In the genomic region with DNA sequence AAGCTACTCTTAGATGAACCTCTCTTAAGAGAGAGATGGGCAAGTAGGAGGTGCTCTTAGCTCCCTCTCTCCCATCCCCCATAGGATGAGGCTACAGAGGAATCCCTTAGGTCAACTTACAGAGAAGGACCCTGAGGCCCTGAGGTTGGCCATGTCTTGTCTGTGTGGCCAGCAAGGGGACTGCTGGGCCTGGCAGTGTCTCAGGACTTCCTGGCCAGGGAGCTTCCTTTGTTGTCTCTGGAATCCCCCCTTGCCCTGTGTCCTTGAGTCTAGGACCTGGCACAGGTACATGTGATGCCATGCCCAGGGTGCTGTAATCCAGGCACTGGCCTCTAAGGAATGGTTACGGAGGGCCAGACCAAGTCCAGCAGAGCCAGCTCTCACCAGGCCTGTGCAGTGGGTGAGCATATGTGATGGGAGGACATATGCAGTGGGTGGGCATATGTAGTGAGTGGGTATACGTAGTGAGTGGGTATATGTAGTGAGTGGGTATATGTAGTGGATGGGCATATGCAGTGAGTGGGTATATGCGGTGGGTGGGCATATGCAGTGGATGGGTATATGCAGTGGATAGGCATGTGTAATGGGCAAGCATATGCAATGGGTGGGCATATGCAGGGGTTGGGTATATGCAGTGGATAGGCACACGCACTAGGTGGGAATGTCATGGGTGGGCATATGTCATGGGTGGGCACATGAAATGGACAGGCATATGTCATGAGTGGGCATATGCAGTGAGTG, we compare ENCODE assay signal across 1 cellular context.
TF ChIP-seq lines count a peak whose summit lies in the region.

No MANE protein-coding gene starts in this region.

TF ChIP-seq in HepG2, 621 proteins besides CTCF, POLR2A, EP300 and RAD21 (continued from another document and continues in another):
- TF ChIP-seq, protein P1, sequence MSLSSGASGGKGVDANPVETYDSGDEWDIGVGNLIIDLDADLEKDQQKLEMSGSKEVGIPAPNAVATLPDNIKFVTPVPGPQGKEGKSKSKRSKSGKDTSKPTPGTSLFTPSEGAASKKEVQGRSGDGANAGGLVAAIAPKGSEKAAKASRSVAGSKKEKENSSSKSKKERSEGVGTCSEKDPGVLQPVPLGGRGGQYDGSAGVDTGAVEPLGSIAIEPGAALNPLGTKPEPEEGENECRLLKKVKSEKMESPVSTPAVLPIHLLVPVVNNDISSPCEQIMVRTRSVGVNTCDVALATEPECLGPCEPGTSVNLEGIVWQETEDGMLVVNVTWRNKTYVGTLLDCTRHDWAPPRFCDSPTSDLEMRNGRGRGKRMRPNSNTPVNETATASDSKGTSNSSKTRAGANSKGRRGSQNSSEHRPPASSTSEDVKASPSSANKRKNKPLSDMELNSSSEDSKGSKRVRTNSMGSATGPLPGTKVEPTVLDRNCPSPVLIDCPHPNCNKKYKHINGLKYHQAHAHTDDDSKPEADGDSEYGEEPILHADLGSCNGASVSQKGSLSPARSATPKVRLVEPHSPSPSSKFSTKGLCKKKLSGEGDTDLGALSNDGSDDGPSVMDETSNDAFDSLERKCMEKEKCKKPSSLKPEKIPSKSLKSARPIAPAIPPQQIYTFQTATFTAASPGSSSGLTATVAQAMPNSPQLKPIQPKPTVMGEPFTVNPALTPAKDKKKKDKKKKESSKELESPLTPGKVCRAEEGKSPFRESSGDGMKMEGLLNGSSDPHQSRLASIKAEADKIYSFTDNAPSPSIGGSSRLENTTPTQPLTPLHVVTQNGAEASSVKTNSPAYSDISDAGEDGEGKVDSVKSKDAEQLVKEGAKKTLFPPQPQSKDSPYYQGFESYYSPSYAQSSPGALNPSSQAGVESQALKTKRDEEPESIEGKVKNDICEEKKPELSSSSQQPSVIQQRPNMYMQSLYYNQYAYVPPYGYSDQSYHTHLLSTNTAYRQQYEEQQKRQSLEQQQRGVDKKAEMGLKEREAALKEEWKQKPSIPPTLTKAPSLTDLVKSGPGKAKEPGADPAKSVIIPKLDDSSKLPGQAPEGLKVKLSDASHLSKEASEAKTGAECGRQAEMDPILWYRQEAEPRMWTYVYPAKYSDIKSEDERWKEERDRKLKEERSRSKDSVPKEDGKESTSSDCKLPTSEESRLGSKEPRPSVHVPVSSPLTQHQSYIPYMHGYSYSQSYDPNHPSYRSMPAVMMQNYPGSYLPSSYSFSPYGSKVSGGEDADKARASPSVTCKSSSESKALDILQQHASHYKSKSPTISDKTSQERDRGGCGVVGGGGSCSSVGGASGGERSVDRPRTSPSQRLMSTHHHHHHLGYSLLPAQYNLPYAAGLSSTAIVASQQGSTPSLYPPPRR (CRISPR knock-in tag; IDR thresholded peaks at IDR 0.05; ENCODE audit: borderline replicate concordance): no peak
- TF ChIP-seq, protein P2, sequence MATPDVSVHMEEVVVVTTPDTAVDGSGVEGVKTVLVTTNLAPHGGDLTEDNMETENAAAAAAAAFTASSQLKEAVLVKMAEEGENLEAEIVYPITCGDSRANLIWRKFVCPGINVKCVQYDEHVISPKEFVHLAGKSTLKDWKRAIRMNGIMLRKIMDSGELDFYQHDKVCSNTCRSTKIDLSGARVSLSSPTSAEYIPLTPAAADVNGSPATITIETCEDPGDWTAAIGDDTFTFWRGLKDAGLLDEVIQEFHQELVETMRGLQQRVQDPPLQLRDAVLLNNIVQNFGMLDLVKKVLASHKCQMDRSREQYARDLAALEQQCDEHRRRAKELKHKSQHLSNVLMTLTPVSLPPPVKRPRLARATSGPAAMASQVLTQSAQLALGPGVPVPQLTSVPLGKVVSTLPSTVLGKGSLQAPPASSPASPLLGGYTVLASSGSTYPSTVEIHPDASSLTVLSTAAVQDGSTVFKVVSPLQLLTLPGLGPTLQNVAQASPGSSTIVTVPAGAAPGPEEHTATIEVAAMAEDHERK (CRISPR knock-in tag; IDR thresholded peaks at IDR 0.05; ENCODE audit: low read depth): no peak
- TF ChIP-seq LCORL (IDR thresholded peaks at IDR 0.05): no peak
- no peak for TF ChIP-seq LCORL (CRISPR knock-in tag; IDR thresholded peaks at IDR 0.05)
- TF ChIP-seq, protein P3, sequence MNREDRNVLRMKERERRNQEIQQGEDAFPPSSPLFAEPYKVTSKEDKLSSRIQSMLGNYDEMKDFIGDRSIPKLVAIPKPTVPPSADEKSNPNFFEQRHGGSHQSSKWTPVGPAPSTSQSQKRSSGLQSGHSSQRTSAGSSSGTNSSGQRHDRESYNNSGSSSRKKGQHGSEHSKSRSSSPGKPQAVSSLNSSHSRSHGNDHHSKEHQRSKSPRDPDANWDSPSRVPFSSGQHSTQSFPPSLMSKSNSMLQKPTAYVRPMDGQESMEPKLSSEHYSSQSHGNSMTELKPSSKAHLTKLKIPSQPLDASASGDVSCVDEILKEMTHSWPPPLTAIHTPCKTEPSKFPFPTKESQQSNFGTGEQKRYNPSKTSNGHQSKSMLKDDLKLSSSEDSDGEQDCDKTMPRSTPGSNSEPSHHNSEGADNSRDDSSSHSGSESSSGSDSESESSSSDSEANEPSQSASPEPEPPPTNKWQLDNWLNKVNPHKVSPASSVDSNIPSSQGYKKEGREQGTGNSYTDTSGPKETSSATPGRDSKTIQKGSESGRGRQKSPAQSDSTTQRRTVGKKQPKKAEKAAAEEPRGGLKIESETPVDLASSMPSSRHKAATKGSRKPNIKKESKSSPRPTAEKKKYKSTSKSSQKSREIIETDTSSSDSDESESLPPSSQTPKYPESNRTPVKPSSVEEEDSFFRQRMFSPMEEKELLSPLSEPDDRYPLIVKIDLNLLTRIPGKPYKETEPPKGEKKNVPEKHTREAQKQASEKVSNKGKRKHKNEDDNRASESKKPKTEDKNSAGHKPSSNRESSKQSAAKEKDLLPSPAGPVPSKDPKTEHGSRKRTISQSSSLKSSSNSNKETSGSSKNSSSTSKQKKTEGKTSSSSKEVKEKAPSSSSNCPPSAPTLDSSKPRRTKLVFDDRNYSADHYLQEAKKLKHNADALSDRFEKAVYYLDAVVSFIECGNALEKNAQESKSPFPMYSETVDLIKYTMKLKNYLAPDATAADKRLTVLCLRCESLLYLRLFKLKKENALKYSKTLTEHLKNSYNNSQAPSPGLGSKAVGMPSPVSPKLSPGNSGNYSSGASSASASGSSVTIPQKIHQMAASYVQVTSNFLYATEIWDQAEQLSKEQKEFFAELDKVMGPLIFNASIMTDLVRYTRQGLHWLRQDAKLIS (CRISPR knock-in tag; IDR thresholded peaks at IDR 0.05): no peak
- TF ChIP-seq ZNF136 (CRISPR knock-in tag; IDR thresholded peaks at IDR 0.05; ENCODE audit: low read depth): no peak
- no peak for TF ChIP-seq ZNF552 (CRISPR knock-in tag; IDR thresholded peaks at IDR 0.05; ENCODE audit: borderline replicate concordance)
- TF ChIP-seq ZNF230 (CRISPR knock-in tag; IDR thresholded peaks at IDR 0.05): no peak
- no peak for TF ChIP-seq TEAD3 (CRISPR knock-in tag; optimal IDR thresholded peaks at IDR 0.05; ENCODE audit: borderline replicate concordance)
- no peak for TF ChIP-seq PCBP2 (optimal IDR thresholded peaks at IDR 0.05; ENCODE audit: low read depth, low read length, poor library complexity, severe bottlenecking)
- TF ChIP-seq, protein P4, sequence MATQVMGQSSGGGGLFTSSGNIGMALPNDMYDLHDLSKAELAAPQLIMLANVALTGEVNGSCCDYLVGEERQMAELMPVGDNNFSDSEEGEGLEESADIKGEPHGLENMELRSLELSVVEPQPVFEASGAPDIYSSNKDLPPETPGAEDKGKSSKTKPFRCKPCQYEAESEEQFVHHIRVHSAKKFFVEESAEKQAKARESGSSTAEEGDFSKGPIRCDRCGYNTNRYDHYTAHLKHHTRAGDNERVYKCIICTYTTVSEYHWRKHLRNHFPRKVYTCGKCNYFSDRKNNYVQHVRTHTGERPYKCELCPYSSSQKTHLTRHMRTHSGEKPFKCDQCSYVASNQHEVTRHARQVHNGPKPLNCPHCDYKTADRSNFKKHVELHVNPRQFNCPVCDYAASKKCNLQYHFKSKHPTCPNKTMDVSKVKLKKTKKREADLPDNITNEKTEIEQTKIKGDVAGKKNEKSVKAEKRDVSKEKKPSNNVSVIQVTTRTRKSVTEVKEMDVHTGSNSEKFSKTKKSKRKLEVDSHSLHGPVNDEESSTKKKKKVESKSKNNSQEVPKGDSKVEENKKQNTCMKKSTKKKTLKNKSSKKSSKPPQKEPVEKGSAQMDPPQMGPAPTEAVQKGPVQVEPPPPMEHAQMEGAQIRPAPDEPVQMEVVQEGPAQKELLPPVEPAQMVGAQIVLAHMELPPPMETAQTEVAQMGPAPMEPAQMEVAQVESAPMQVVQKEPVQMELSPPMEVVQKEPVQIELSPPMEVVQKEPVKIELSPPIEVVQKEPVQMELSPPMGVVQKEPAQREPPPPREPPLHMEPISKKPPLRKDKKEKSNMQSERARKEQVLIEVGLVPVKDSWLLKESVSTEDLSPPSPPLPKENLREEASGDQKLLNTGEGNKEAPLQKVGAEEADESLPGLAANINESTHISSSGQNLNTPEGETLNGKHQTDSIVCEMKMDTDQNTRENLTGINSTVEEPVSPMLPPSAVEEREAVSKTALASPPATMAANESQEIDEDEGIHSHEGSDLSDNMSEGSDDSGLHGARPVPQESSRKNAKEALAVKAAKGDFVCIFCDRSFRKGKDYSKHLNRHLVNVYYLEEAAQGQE (IDR thresholded peaks at IDR 0.05; ENCODE audit: borderline replicate concordance in 1 of 2, low read depth in 1 of 2, low read length in 2 of 2): no peak
- TF ChIP-seq, protein P5, sequence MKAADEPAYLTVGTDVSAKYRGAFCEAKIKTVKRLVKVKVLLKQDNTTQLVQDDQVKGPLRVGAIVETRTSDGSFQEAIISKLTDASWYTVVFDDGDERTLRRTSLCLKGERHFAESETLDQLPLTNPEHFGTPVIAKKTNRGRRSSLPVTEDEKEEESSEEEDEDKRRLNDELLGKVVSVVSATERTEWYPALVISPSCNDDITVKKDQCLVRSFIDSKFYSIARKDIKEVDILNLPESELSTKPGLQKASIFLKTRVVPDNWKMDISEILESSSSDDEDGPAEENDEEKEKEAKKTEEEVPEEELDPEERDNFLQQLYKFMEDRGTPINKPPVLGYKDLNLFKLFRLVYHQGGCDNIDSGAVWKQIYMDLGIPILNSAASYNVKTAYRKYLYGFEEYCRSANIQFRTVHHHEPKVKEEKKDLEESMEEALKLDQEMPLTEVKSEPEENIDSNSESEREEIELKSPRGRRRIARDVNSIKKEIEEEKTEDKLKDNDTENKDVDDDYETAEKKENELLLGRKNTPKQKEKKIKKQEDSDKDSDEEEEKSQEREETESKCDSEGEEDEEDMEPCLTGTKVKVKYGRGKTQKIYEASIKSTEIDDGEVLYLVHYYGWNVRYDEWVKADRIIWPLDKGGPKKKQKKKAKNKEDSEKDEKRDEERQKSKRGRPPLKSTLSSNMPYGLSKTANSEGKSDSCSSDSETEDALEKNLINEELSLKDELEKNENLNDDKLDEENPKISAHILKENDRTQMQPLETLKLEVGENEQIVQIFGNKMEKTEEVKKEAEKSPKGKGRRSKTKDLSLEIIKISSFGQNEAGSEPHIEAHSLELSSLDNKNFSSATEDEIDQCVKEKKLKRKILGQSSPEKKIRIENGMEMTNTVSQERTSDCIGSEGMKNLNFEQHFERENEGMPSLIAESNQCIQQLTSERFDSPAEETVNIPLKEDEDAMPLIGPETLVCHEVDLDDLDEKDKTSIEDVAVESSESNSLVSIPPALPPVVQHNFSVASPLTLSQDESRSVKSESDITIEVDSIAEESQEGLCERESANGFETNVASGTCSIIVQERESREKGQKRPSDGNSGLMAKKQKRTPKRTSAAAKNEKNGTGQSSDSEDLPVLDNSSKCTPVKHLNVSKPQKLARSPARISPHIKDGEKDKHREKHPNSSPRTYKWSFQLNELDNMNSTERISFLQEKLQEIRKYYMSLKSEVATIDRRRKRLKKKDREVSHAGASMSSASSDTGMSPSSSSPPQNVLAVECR (CRISPR knock-in tag; IDR thresholded peaks at IDR 0.05; ENCODE audit: borderline replicate concordance): no peak
- TF ChIP-seq, protein P6, sequence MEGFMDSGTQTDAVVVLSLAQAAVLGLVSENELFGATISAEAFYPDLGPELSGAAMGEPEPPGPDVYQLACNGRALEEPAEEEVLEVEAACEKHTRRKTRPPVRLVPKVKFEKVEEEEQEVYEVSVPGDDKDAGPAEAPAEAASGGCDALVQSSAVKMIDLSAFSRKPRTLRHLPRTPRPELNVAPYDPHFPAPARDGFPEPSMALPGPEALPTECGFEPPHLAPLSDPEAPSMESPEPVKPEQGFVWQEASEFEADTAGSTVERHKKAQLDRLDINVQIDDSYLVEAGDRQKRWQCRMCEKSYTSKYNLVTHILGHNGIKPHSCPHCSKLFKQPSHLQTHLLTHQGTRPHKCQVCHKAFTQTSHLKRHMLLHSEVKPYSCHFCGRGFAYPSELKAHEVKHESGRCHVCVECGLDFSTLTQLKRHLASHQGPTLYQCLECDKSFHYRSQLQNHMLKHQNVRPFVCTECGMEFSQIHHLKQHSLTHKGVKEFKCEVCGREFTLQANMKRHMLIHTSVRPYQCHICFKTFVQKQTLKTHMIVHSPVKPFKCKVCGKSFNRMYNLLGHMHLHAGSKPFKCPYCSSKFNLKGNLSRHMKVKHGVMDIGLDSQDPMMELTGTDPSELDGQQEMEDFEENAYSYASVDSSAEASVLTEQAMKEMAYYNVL (CRISPR knock-in tag; IDR thresholded peaks at IDR 0.05; ENCODE audit: borderline replicate concordance): no peak
- no peak for TF ChIP-seq ZNF780A (CRISPR knock-in tag; IDR thresholded peaks at IDR 0.05)
- 0 out of 2 replicates have a peak, but pooled peaks have one; percentile 10 for TF ChIP-seq ZSCAN21 (CRISPR knock-in tag; IDR thresholded peaks at IDR 0.05; ENCODE audit: borderline replicate concordance)
- TF ChIP-seq MYC (CRISPR knock-in tag; IDR thresholded peaks at IDR 0.05; ENCODE audit: borderline replicate concordance): no peak
- TF ChIP-seq ZSCAN30 (CRISPR knock-in tag; IDR thresholded peaks at IDR 0.05): no peak
- TF ChIP-seq ARNT (IDR thresholded peaks at IDR 0.05): no peak
- TF ChIP-seq MEIS1 (CRISPR knock-in tag; IDR thresholded peaks at IDR 0.05; ENCODE audit: borderline replicate concordance): no peak
- TF ChIP-seq, protein P7, sequence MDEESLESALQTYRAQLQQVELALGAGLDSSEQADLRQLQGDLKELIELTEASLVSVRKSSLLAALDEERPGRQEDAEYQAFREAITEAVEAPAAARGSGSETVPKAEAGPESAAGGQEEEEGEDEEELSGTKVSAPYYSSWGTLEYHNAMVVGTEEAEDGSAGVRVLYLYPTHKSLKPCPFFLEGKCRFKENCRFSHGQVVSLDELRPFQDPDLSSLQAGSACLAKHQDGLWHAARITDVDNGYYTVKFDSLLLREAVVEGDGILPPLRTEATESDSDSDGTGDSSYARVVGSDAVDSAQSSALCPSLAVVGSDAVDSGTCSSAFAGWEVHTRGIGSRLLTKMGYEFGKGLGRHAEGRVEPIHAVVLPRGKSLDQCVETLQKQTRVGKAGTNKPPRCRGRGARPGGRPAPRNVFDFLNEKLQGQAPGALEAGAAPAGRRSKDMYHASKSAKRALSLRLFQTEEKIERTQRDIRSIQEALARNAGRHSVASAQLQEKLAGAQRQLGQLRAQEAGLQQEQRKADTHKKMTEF (CRISPR knock-in tag; IDR thresholded peaks at IDR 0.05): no peak
- no peak for TF ChIP-seq SMAD9 (CRISPR knock-in tag; IDR thresholded peaks at IDR 0.05)
- no peak for TF ChIP-seq ZNF101 (CRISPR knock-in tag; IDR thresholded peaks at IDR 0.05; ENCODE audit: borderline replicate concordance, low read depth)
- no peak for TF ChIP-seq HMGA1 (CRISPR knock-in tag; conservative IDR thresholded peaks at IDR 0.05)
- TF ChIP-seq, protein P8, sequence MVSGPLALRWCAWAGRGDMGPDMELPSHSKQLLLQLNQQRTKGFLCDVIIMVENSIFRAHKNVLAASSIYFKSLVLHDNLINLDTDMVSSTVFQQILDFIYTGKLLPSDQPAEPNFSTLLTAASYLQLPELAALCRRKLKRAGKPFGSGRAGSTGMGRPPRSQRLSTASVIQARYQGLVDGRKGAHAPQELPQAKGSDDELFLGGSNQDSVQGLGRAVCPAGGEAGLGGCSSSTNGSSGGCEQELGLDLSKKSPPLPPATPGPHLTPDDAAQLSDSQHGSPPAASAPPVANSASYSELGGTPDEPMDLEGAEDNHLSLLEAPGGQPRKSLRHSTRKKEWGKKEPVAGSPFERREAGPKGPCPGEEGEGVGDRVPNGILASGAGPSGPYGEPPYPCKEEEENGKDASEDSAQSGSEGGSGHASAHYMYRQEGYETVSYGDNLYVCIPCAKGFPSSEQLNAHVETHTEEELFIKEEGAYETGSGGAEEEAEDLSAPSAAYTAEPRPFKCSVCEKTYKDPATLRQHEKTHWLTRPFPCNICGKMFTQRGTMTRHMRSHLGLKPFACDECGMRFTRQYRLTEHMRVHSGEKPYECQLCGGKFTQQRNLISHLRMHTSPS (CRISPR knock-in tag; IDR thresholded peaks at IDR 0.05; ENCODE audit: low read depth): peak; percentile 32
- TF ChIP-seq ZNF564 (CRISPR knock-in tag; IDR thresholded peaks at IDR 0.05): no peak
